ENCODE assay signal across 15 cellular contexts in genomic region chr2:177275671-177276070, GRCh38. TPM values are rescaled to one million over a fixed set of nuclear protein-coding genes. Genes with fewer than 3 reads are reported as not detected.
DNase-seq lines count a peak whose midpoint lies in the region; ATAC-seq, FAIRE-seq and TF ChIP-seq lines count a peak whose summit lies in the region.
"Had no signal": no experiment of that assay in that cellular context is flagged by ENCODE, and none has a peak within 500 bp of the region (broad histone marks: within the 10 kb centered on the region; RNA-seq: fewer than 3 reads in every experiment).

No MANE protein-coding gene starts in this region.

- CTCF ChIA-PET in K562 (lab: Yijun Ruan, JAX; ENCODE audit: low intra/inter-chr PET ratio), result no interaction called here
- CTCF ChIA-PET in activated CD8-positive, alpha-beta memory T cell treated with anti-CD3 and anti-CD28 coated beads, Interleukin-2, amount 10 ng/mL, durations not matched to agents 7 days and 5 days (lab: Charles Lee), result no interaction called here

- in situ Hi-C loops in K562 (cut with MboI), result no loop called here

- H3K4me3 ChIP-seq in Karpas-422 (ENCODE audit: low read length) (no peak overlapping the region), K562 (no peak overlapping the region), heart right ventricle (no peak overlapping the region), stomach smooth muscle (ENCODE audit: low read length in 2 of 2) (peak overlapping the region; percentile 13 to 31)

- H3K9me3 ChIP-seq in Karpas-422 (ENCODE audit: low read length) (no peaks in the 10 kb centered on the region), K562 (replicated peaks; ENCODE audit: control insufficient read depth, insufficient read depth, low read depth, low read length) (no peaks in the 10 kb centered on the region), heart right ventricle (no peaks in the 10 kb centered on the region), stomach smooth muscle (ENCODE audit: control insufficient read depth in 2 of 2, low read length in 2 of 2) (no peaks in the 10 kb centered on the region)

- no peak overlapping the region for H3K4me3 Mint-ChIP-seq in activated CD8-positive, alpha-beta memory T cell treated with anti-CD3 and anti-CD28 coated beads, Interleukin-2, amount 10 ng/mL, durations not matched to agents 7 days and 5 days
- H3K4me3 Mint-ChIP-seq: activated naive CD8-positive, alpha-beta T cell treated with anti-CD3 and anti-CD28 coated beads, Interleukin-2, amount 50 U/mL, for 24 hours; effector memory CD8-positive, alpha-beta T cell had no signal

- H3K36me3 ChIP-seq in Karpas-422 (ENCODE audit: insufficient read depth, low read length), result no peaks in the 10 kb centered on the region
- no peaks in the 10 kb centered on the region for H3K36me3 ChIP-seq in K562 (ENCODE audit: control insufficient read depth, insufficient read depth, low read length)
- H3K36me3 ChIP-seq in heart right ventricle, result no peaks in the 10 kb centered on the region
- H3K36me3 ChIP-seq in stomach smooth muscle (ENCODE audit: control insufficient read depth in 2 of 2, insufficient read depth in 2 of 2, low read length in 2 of 2), result no peaks in the 10 kb centered on the region

- ATAC-seq in K562 (peak; percentile 16; the same call in 1 of the 3 replicates), heart right ventricle (peak in 1 of 8 donors; percentile 48)
- no peak for ATAC-seq in activated CD8-positive, alpha-beta memory T cell treated with anti-CD3 and anti-CD28 coated beads, Interleukin-2, amount 10 ng/mL, durations not matched to agents 7 days and 5 days
- ATAC-seq: activated naive CD8-positive, alpha-beta T cell treated with anti-CD3 and anti-CD28 coated beads, Interleukin-2, amount 50 U/mL, for 24 hours; effector memory CD8-positive, alpha-beta T cell; HCT116 had no signal

- H3K27me3 Mint-ChIP-seq in activated CD8-positive, alpha-beta memory T cell treated with anti-CD3 and anti-CD28 coated beads, Interleukin-2, amount 10 ng/mL, durations not matched to agents 7 days and 5 days, result no peaks in the 10 kb centered on the region
- H3K27me3 Mint-ChIP-seq: activated naive CD8-positive, alpha-beta T cell treated with anti-CD3 and anti-CD28 coated beads, Interleukin-2, amount 50 U/mL, for 24 hours; effector memory CD8-positive, alpha-beta T cell had no signal

- H3K4me2 ChIP-seq in Karpas-422 (ENCODE audit: low read depth, low read length, poor library complexity, severe bottlenecking), result peak overlapping the region; percentile 26
- no peak overlapping the region for H3K4me2 ChIP-seq in K562 (ENCODE audit: insufficient read depth, low read length)

- no peak for TF ChIP-seq CTCF in K562 (IDR thresholded peaks at IDR 0.05 in 2 of 3, conservative IDR thresholded peaks at IDR 0.05 in 1 of 3; ENCODE audit: insufficient read depth in 2 of 3, low read depth in 1 of 3, low read length in 3 of 3)
- no peak for TF ChIP-seq CTCF in heart right ventricle (IDR thresholded peaks at IDR 0.05)

- H3K9me1 ChIP-seq in K562 (ENCODE audit: control insufficient read depth, insufficient read depth, low read length), result no peaks in the 10 kb centered on the region

- no peak overlapping the region for H3K27ac Mint-ChIP-seq in activated CD8-positive, alpha-beta memory T cell treated with anti-CD3 and anti-CD28 coated beads, Interleukin-2, amount 10 ng/mL, durations not matched to agents 7 days and 5 days
- H3K27ac Mint-ChIP-seq: activated naive CD8-positive, alpha-beta T cell treated with anti-CD3 and anti-CD28 coated beads, Interleukin-2, amount 50 U/mL, for 24 hours; effector memory CD8-positive, alpha-beta T cell had no signal

- intact Hi-C loops in K562 (cut with micrococcal nuclease), result no loop called here
- intact Hi-C loops in heart right ventricle (cut with DNase I), result no loop called here

- no peaks in the 10 kb centered on the region for H3K9me3 Mint-ChIP-seq in activated CD8-positive, alpha-beta memory T cell treated with anti-CD3 and anti-CD28 coated beads, Interleukin-2, amount 10 ng/mL, durations not matched to agents 7 days and 5 days (ENCODE audit: low read depth)
- H3K9me3 Mint-ChIP-seq: activated naive CD8-positive, alpha-beta T cell treated with anti-CD3 and anti-CD28 coated beads, Interleukin-2, amount 50 U/mL, for 24 hours; effector memory CD8-positive, alpha-beta T cell had no signal

- FAIRE-seq in K562 (lab: Jason Lieb, UNC), result no peak

- no TSS peak for BruUV-seq in K562 (replicated peaks; lab: Mats Ljungman, UMichigan)

- no peaks in the 10 kb centered on the region for H3K36me3 Mint-ChIP-seq in activated CD8-positive, alpha-beta memory T cell treated with anti-CD3 and anti-CD28 coated beads, Interleukin-2, amount 10 ng/mL, durations not matched to agents 7 days and 5 days

- peaks cover 16% of the 10 kb centered on the region for H3K4me1 ChIP-seq in Karpas-422 (ENCODE audit: low read length)
- H3K4me1 ChIP-seq in K562 (replicated peaks in 1 of 2; ENCODE audit: control insufficient read depth in 2 of 2, insufficient read depth in 2 of 2, low read length in 2 of 2), result no peaks in the 10 kb centered on the region; a peak in 1 of 5 replicates
- peaks cover 0 to 24% (median 10%) of the 10 kb centered on the region in 9 donors for H3K4me1 ChIP-seq in heart right ventricle
- H3K4me1 ChIP-seq in stomach smooth muscle (ENCODE audit: control insufficient read depth, insufficient read depth, low read length), result peaks cover 4% of the 10 kb centered on the region

- H3K27me3 ChIP-seq in Karpas-422 (ENCODE audit: low read length) (no peaks in the 10 kb centered on the region), K562 (ENCODE audit: control insufficient read depth in 2 of 2, insufficient read depth in 2 of 2, low read length in 2 of 2) (no peaks in the 10 kb centered on the region), heart right ventricle (no peaks in the 10 kb centered on the region), stomach smooth muscle (ENCODE audit: control insufficient read depth in 1 of 2, insufficient read depth in 2 of 2, low read length in 2 of 2) (no peaks in the 10 kb centered on the region)

- no peak overlapping the region for H3K27ac ChIP-seq in Karpas-422 (ENCODE audit: low read length)
- no peak overlapping the region for H3K27ac ChIP-seq in K562 (ENCODE audit: extremely low read depth, low read depth, low read length)
- H3K27ac ChIP-seq in heart right ventricle, result peak overlapping the region in 7 of 10 donors; percentile 4 to 55 (median 34)
- no peak overlapping the region for H3K27ac ChIP-seq in stomach smooth muscle (ENCODE audit: low read length)

- TF ChIP-seq RAD21 in K562 (CRISPR knock-in tag; conservative IDR thresholded peaks at IDR 0.05 in 1 of 2, IDR thresholded peaks at IDR 0.05 in 1 of 2), result no peak

- H3K9ac ChIP-seq in Karpas-422 (ENCODE audit: low read length), result peak overlapping the region; percentile 4; the same call in 1 of the 2 replicates
- no peak overlapping the region for H3K9ac ChIP-seq in K562 (ENCODE audit: insufficient read depth in 1 of 2, low read depth in 2 of 2, low read length in 2 of 2)
- peak overlapping the region in 1 of 2 donors; percentile 3 for H3K9ac ChIP-seq in stomach smooth muscle (ENCODE audit: low read length in 2 of 2)

- no peaks in the 10 kb centered on the region for H3K79me2 ChIP-seq in Karpas-422 (ENCODE audit: low read length)
- H3K79me2 ChIP-seq in K562 (ENCODE audit: control insufficient read depth, insufficient read depth, low read length), result no peaks in the 10 kb centered on the region

- H3K4me1 Mint-ChIP-seq in activated CD8-positive, alpha-beta memory T cell treated with anti-CD3 and anti-CD28 coated beads, Interleukin-2, amount 10 ng/mL, durations not matched to agents 7 days and 5 days, result peaks cover 18% of the 10 kb centered on the region

- POLR2A ChIA-PET in K562 (lab: Yijun Ruan, JAX), result interaction anchor here (2.0 kb wide), 1 partner anchor 12 kb away, joined by 10 read pairs; the partner anchor contains the start of gene NFE2L2

- no peak for TF ChIP-seq EP300 in K562 (IDR thresholded peaks at IDR 0.05; ENCODE audit: low read length)

- H2AFZ ChIP-seq in Karpas-422 (ENCODE audit: low read length), result no peak overlapping the region
- peak overlapping the region; percentile 25; the same call in 1 of the 2 replicates for H2AFZ ChIP-seq in K562 (ENCODE audit: low read depth, low read length)

- no peak for TF ChIP-seq POLR2A in K562 (conservative IDR thresholded peaks at IDR 0.05)

- H4K20me1 ChIP-seq in Karpas-422 (ENCODE audit: insufficient read depth, low read depth, low read length) (no peaks in the 10 kb centered on the region), K562 (replicated peaks; ENCODE audit: control insufficient read depth, insufficient read depth, low read length) (no peaks in the 10 kb centered on the region)

- DNase-seq in Karpas-422, result no peak
- DNase-seq in K562 (ENCODE audit: extremely low read depth in 1 of 4, low spot score in 3 of 4), result no peak
- no peak for DNase-seq in heart right ventricle
- no peak for DNase-seq in activated CD8-positive, alpha-beta memory T cell treated with anti-CD3 and anti-CD28 coated beads for 24 hours
- DNase-seq in NCI-H510A treated with DMSO at 0.1 percent for 48 hours (lab: John Stamatoyannopoulos, UW), result no peak
- no peak for DNase-seq in NCI-H2171 (lab: John Stamatoyannopoulos, UW)
- DNase-seq in activated CD8-positive, alpha-beta memory T cell treated with anti-CD3 and anti-CD28 coated beads, Interleukin-2, amount 10 ng/mL, durations not matched to agents 7 days and 5 days, result no peak
- DNase-seq: activated CD4-positive, CD25-positive, alpha-beta regulatory T cell; activated naive CD8-positive, alpha-beta T cell treated with anti-CD3 and anti-CD28 coated beads, Interleukin-2, amount 50 U/mL, for 24 hours; C1 segment of cervical spinal cord; effector memory CD8-positive, alpha-beta T cell; hippocampal formation; NCI-H1436 had no signal

- no peaks in the 10 kb centered on the region for H3K9me2 ChIP-seq in Karpas-422 (replicated peaks; ENCODE audit: insufficient read depth, low read length)

- 56% methylated on average over 5 of the region's 5 CpGs for WGBS in K562 (ENCODE audit: insufficient coverage, low coverage, missing lambda C conversion rate)
- 63% methylated on average over 5 of the region's 5 CpGs for WGBS in heart right ventricle, 2 donors

RNA-seq across cellular contexts. Expression of gene NFE2L2, which starts 11.1 kb away (rescaled TPM):
- total RNA-seq in Karpas-422 (2014; rRNA removed; shearing (Covaris generic); ENCODE audit: low replicate concordance), result 33.1 and 66.7 TPM in 2 replicates
- 61.8 and 169 TPM in 2 replicates for total RNA-seq in K562 (2011; cell fraction: chromatin; rRNA removed; ENCODE audit: low replicate concordance)
- total RNA-seq in K562 (2011; cell fraction: nucleolus; rRNA removed), result 36.7 and 42.6 TPM in 2 replicates
- total RNA-seq in K562 (2011; cell fraction: nucleoplasm; rRNA removed), result 59.8 and 96.6 TPM in 2 replicates
- total RNA-seq in K562 (2014; rRNA removed), result 33.2 and 46.0 TPM in 2 replicates
- total RNA-seq in K562 (2014; rRNA removed; fragmentation: Illumina TruSeq; extraction: Trizol), result 59.3 and 72.0 TPM in 2 replicates
- total RNA-seq in K562 (2015; rRNA removed; fragmentation: Illumina TruSeq; extraction: Trizol), result 62.5 and 67.8 TPM in 2 replicates
- total RNA-seq in K562 (2021), result 60.8 and 64.8 TPM in 2 replicates
- polyA plus RNA-seq in K562 (2011; rRNA removed), result 93.2 and 120 TPM in 2 replicates
- polyA plus RNA-seq in K562 (2011; cell fraction: cytosol; rRNA removed), result 58.4 and 68.0 TPM in 2 replicates
- polyA plus RNA-seq in K562 (2011; cell fraction: nucleus; rRNA removed), result 62.5 and 70.2 TPM in 2 replicates
- 42.7 and 78.6 TPM in 2 replicates for polyA plus RNA-seq in K562 (2012)
- 91.0 and 100 TPM in 2 replicates for polyA plus RNA-seq in K562 (2014; fragmentation: Illumina TruSeq; extraction: Trizol)
- 10 to 100 TPM; 29.3 to 34.8 TPM for polyA plus RNA-seq in K562 (2014; fragmentation: Nextera tagmentation; extraction: Ambion mirVana)
- polyA plus RNA-seq in K562 (2014; rRNA removed), result 54.9 and 56.3 TPM in 2 replicates
- polyA minus RNA-seq in K562 (2011; rRNA and poly(A)+ RNA removed), result 108 and 150 TPM in 2 replicates
- 40.0 and 70.1 TPM in 2 replicates for polyA minus RNA-seq in K562 (2011; cell fraction: cytosol; rRNA and poly(A)+ RNA removed)
- polyA minus RNA-seq in K562 (2011; cell fraction: nucleus; rRNA and poly(A)+ RNA removed), result 52.2 and 71.1 TPM in 2 replicates
- total RNA-seq in heart right ventricle, result 10 to 100 TPM; 39.0 to 67.9 (median 57.6) TPM
- polyA plus RNA-seq in heart right ventricle, result 10 to 100 TPM; 26.4 to 28.8 TPM
- total RNA-seq in activated CD8-positive, alpha-beta memory T cell treated with anti-CD3 and anti-CD28 coated beads, Interleukin-2, amount 10 ng/mL, durations not matched to agents 7 days and 5 days, result 10 to 100 TPM; 56.5 to 58.9 TPM

Comparison
In these comparisons a context has a peak if more than half of its experiments do, and no peak if none do; other contexts are left out.
1. H3K27ac ChIP-seq: peak in heart right ventricle (7 of 10); none in Karpas-422 (single experiment), K562 (single experiment) and stomach smooth muscle (single experiment).
2. H3K4me3 ChIP-seq: peak in stomach smooth muscle (2 of 2); none in Karpas-422 (single experiment), K562 (single experiment) and heart right ventricle (0 of 10).